Comparison of ENCODE assay signal across 12 cellular contexts in genomic region chr9:127264462-127265040, GRCh38. TPM values are rescaled to one million over a fixed set of nuclear protein-coding genes. Genes with fewer than 3 reads are reported as not detected.
A peak's percentile ranks its signal among the peaks of the same experiment; 100 is the strongest.
DNase-seq lines count a peak whose midpoint lies in the region; ATAC-seq lines count a peak whose summit lies in the region.
"Had no signal": no experiment of that assay in that cellular context is flagged by ENCODE, and none has a peak within 500 bp of the region (broad histone marks: within the 10 kb centered on the region; RNA-seq: fewer than 3 reads in every experiment).

Gene GARNL3 (plus strand): TSS chr9:127264774. CDS start chr9:127264878, 104 bp downstream.

- intact Hi-C loops in left cardiac atrium (cut with DNase I) = no loop called here
- intact Hi-C loops in posterior vena cava (cut with DNase I) = loop anchor here in 1 of 2 donors (10.0 kb wide), 1 partner anchor 50 kb away; no protein-coding TSS in a partner anchor

- DNase-seq in COR-L47 (lab: John Stamatoyannopoulos, UW) = peak; percentile 16
- DNase-seq in SK-N-DZ (ENCODE audit: low spot score) = peak; percentile 57
- DNase-seq in left cardiac atrium = no peak
- DNase-seq in posterior vena cava (ENCODE audit: low spot score) = no peak
- DNase-seq in left lobe of liver (ENCODE audit: low spot score) = no peak
- DNase-seq in stimulated activated naive CD4-positive, alpha-beta T cell (lab: John Stamatoyannopoulos, UW) = no peak
- DNase-seq: activated T-cell treated with anti-CD3 and anti-CD28 coated beads, Interleukin-2, amount 50 U/mL, for 24 hours; gastrocnemius medialis; stimulated activated naive B cell treated with anti-CD40 and anti-IgM and Interleukin-4, amounts not matched to agents 10 μg/mL and 1 μg/mL and 100 μg/mL, for 72 hours; T1000 had no signal

- peak in 1 of 2 donors; percentile 45 for ATAC-seq in left cardiac atrium
- no peak for ATAC-seq in left lobe of liver
- ATAC-seq in GM18873 (IDR thresholded peaks at IDR 0.05; ENCODE audit: low FRiP score, unreplicated experiment) = no peak
- ATAC-seq in GM19324 (IDR thresholded peaks at IDR 0.05; ENCODE audit: low FRiP score, unreplicated experiment) = no peak
- ATAC-seq: stimulated activated naive B cell treated with anti-CD40 and anti-IgM and Interleukin-4, amounts not matched to agents 10 μg/mL and 1 μg/mL and 100 μg/mL, for 72 hours had no signal

RNA-seq across cellular contexts. Expression of gene GARNL3, which starts in this region (rescaled TPM):
- polyA plus RNA-seq in SK-N-DZ (2014; cell fraction: cytosol; rRNA removed) = 7.3 and 21.4 TPM in 2 replicates
- 65.7 and 138 TPM in 2 replicates for polyA plus RNA-seq in SK-N-DZ (2014; cell fraction: nucleus; rRNA removed)
- total RNA-seq in left cardiac atrium (10 to 100 TPM; 10.0 to 11.2 TPM), posterior vena cava (10 to 100 TPM; 38.5 to 40.4 TPM), left lobe of liver (7.4 TPM)

Comparison
In these comparisons a context has a peak if more than half of its experiments do, and no peak if none do; other contexts are left out.
1. DNase-seq: peak in COR-L47 (single experiment) and SK-N-DZ (single experiment); none in left cardiac atrium (single experiment), posterior vena cava (single experiment), left lobe of liver (single experiment) and stimulated activated naive CD4-positive, alpha-beta T cell (0 of 6).